Comparison of ENCODE assay signal across 8 cellular contexts in genomic region chr9:124257070-124257864, GRCh38. TPM values are rescaled to one million over a fixed set of nuclear protein-coding genes. Genes with fewer than 3 reads are reported as not detected.
DNase-seq lines count a peak whose midpoint lies in the region; ATAC-seq, FAIRE-seq and TF ChIP-seq lines count a peak whose summit lies in the region.

No MANE protein-coding gene starts in this region.

- H3K36me3 ChIP-seq in SJSA1 = peaks cover 10% of the 10 kb centered on the region

- peaks cover 62% of the 10 kb centered on the region for H3K4me1 ChIP-seq in SJSA1 (replicated peaks)

- no peak for TF ChIP-seq CTCF in foreskin fibroblast (IDR thresholded peaks at IDR 0.05; ENCODE audit: low read depth, low read length)

- no peak for FAIRE-seq in urothelium cell line (lab: Jason Lieb, UNC)

- no peaks in the 10 kb centered on the region for H3K27me3 ChIP-seq in SJSA1 (replicated peaks)

- peak; percentile 7 for ATAC-seq in GM19463 (IDR thresholded peaks at IDR 0.05; ENCODE audit: unreplicated experiment)
- ATAC-seq in sciatic nerve = peak; percentile 1
- no peak for ATAC-seq in GM18519 (IDR thresholded peaks at IDR 0.05; ENCODE audit: low FRiP score, unreplicated experiment)

- H3K9me3 ChIP-seq in SJSA1 (replicated peaks) = no peaks in the 10 kb centered on the region

- peak in 1 of 2 experiments; percentile 34 for DNase-seq in SJSA1 (ENCODE audit: low read depth in 1 of 2, low spot score in 2 of 2)
- DNase-seq in foreskin fibroblast = no peak
- no peak for DNase-seq in sciatic nerve (ENCODE audit: low spot score)
- DNase-seq in effector CD8-positive, alpha-beta T cell (lab: John Stamatoyannopoulos, UW) = no peak
- no peak for DNase-seq in hypothalamus (lab: John Stamatoyannopoulos, UW)
- no peak for DNase-seq in urothelium cell line (ENCODE audit: low spot score)

- peak overlapping the region; percentile 78 for H3K4me3 ChIP-seq in SJSA1
- peak overlapping the region; percentile 52 for H3K4me3 ChIP-seq in foreskin fibroblast (ENCODE audit: low read depth in 1 of 2, low read length in 2 of 2)

- intact Hi-C loops in sciatic nerve (cut with DNase I) = no loop called here

- peak overlapping the region; percentile 58; the same call in 1 of the 2 replicates for H3K27ac ChIP-seq in SJSA1

RNA-seq across cellular contexts. Expression of gene NEK6, which starts 0.5 kb away (rescaled TPM):
- 32.0 and 35.5 TPM in 2 replicates for total RNA-seq in SJSA1 (2014; rRNA removed; shearing (Covaris generic))
- 103 TPM for total RNA-seq in sciatic nerve
